9 cellular contexts compared by ENCODE assay signal in genomic region chr20:64161595-64162238, GRCh38. TPM values are rescaled to one million over a fixed set of nuclear protein-coding genes. Genes with fewer than 3 reads are reported as not detected.
DNase-seq lines count a peak whose midpoint lies in the region; ATAC-seq and TF ChIP-seq lines count a peak whose summit lies in the region.
"Had no signal": no experiment of that assay in that cellular context is flagged by ENCODE, and none has a peak within 500 bp of the region (broad histone marks: within the 10 kb centered on the region; RNA-seq: fewer than 3 reads in every experiment).

No MANE protein-coding gene starts in this region.

- peaks cover 25% of the 10 kb centered on the region for H3K27me3 ChIP-seq in MG63
- peaks cover 71% of the 10 kb centered on the region for H3K27me3 ChIP-seq in upper lobe of right lung

- H3K36me3 ChIP-seq in MG63: no peaks in the 10 kb centered on the region
- H3K36me3 ChIP-seq in upper lobe of right lung: no peaks in the 10 kb centered on the region

- no peak overlapping the region for H3K4me3 Mint-ChIP-seq in activated naive CD8-positive, alpha-beta T cell treated with anti-CD3 and anti-CD28 coated beads, Interleukin-2, amount 50 U/mL, for 24 hours
- H3K4me3 Mint-ChIP-seq in effector memory CD8-positive, alpha-beta T cell: no peak overlapping the region
- H3K4me3 Mint-ChIP-seq: central memory CD8-positive, alpha-beta T cell had no signal

- H3K9me3 ChIP-seq in MG63: no peaks in the 10 kb centered on the region
- no peaks in the 10 kb centered on the region for H3K9me3 ChIP-seq in upper lobe of right lung

- no peaks in the 10 kb centered on the region for H3K4me1 ChIP-seq in upper lobe of right lung

- DNase-seq in Daoy (ENCODE audit: low read depth): peak; percentile 65
- peak; percentile 26 for DNase-seq in MG63
- peak; percentile 44 for DNase-seq in activated naive CD8-positive, alpha-beta T cell treated with anti-CD3 and anti-CD28 coated beads, Interleukin-2, amount 50 U/mL, for 24 hours
- peak; percentile 39 for DNase-seq in iris pigment epithelial cell (ENCODE audit: low read depth)
- DNase-seq in upper lobe of right lung: no peak
- DNase-seq in effector memory CD8-positive, alpha-beta T cell: no peak

- H3K27me3 Mint-ChIP-seq in activated naive CD8-positive, alpha-beta T cell treated with anti-CD3 and anti-CD28 coated beads, Interleukin-2, amount 50 U/mL, for 24 hours: peaks cover 56% of the 10 kb centered on the region
- H3K27me3 Mint-ChIP-seq in effector memory CD8-positive, alpha-beta T cell: peaks cover 70 to 83% of the 10 kb centered on the region in 2 donors

- H3K9me3 Mint-ChIP-seq in activated naive CD8-positive, alpha-beta T cell treated with anti-CD3 and anti-CD28 coated beads, Interleukin-2, amount 50 U/mL, for 24 hours: no peaks in the 10 kb centered on the region
- H3K9me3 Mint-ChIP-seq in effector memory CD8-positive, alpha-beta T cell: no peaks in the 10 kb centered on the region
- H3K9me3 Mint-ChIP-seq: central memory CD8-positive, alpha-beta T cell had no signal

- no peak overlapping the region for H3K27ac Mint-ChIP-seq in activated naive CD8-positive, alpha-beta T cell treated with anti-CD3 and anti-CD28 coated beads, Interleukin-2, amount 50 U/mL, for 24 hours
- H3K27ac Mint-ChIP-seq in effector memory CD8-positive, alpha-beta T cell: no peak overlapping the region

- intact Hi-C loops in upper lobe of right lung (cut with DNase I): no loop called here

- TF ChIP-seq CTCF in upper lobe of right lung (IDR thresholded peaks at IDR 0.05): no peak

- peak; percentile 41 for ATAC-seq in activated naive CD8-positive, alpha-beta T cell treated with anti-CD3 and anti-CD28 coated beads, Interleukin-2, amount 50 U/mL, for 24 hours
- ATAC-seq in upper lobe of right lung (peak; percentile 59), HG03175 (IDR thresholded peaks at IDR 0.05; ENCODE audit: unreplicated experiment) (no peak), HG02678 (IDR thresholded peaks at IDR 0.05; ENCODE audit: unreplicated experiment) (no peak)
- ATAC-seq in effector memory CD8-positive, alpha-beta T cell (replicated peaks): no peak

- H3K4me1 Mint-ChIP-seq in activated naive CD8-positive, alpha-beta T cell treated with anti-CD3 and anti-CD28 coated beads, Interleukin-2, amount 50 U/mL, for 24 hours: no peaks in the 10 kb centered on the region
- peaks cover 4 to 10% of the 10 kb centered on the region in 2 donors for H3K4me1 Mint-ChIP-seq in effector memory CD8-positive, alpha-beta T cell (ENCODE audit: low read depth in 2 of 2)

- H3K27ac ChIP-seq in upper lobe of right lung: no peak overlapping the region

- no peaks in the 10 kb centered on the region for H3K36me3 Mint-ChIP-seq in activated naive CD8-positive, alpha-beta T cell treated with anti-CD3 and anti-CD28 coated beads, Interleukin-2, amount 50 U/mL, for 24 hours (ENCODE audit: low read depth)
- peaks cover 4% of the 10 kb centered on the region for H3K36me3 Mint-ChIP-seq in effector memory CD8-positive, alpha-beta T cell (ENCODE audit: insufficient read depth)

- no peak overlapping the region for H3K4me3 ChIP-seq in MG63
- no peak overlapping the region for H3K4me3 ChIP-seq in upper lobe of right lung

RNA-seq across cellular contexts. Expression of gene MYT1, which starts 2.5 kb away (rescaled TPM):
- total RNA-seq in Daoy (2014; rRNA removed; shearing (Covaris generic)): 0.06 TPM in 1 of 2 replicates, not detected in the other
- total RNA-seq in MG63 (2014; rRNA removed; shearing (Covaris generic); ENCODE audit: low replicate concordance): not detected in 2 replicates
- total RNA-seq in upper lobe of right lung: 0.12 TPM

RNA-seq across cellular contexts. Expression of gene NPBWR2, which starts 54.4 kb away (rescaled TPM):
- total RNA-seq in Daoy (2014; rRNA removed; shearing (Covaris generic)): not detected in 2 replicates
- total RNA-seq in MG63 (2014; rRNA removed; shearing (Covaris generic); ENCODE audit: low replicate concordance): not detected in 2 replicates
- not detected for total RNA-seq in upper lobe of right lung

Comparison
In these comparisons a context has a peak if more than half of its experiments do, and no peak if none do; other contexts are left out.
1. DNase-seq: peak in Daoy (single experiment), MG63 (single experiment), activated naive CD8-positive, alpha-beta T cell treated with anti-CD3 and anti-CD28 coated beads, Interleukin-2, amount 50 U/mL, for 24 hours (single experiment) and iris pigment epithelial cell (single experiment); none in upper lobe of right lung (single experiment) and effector memory CD8-positive, alpha-beta T cell (0 of 3).
2. ATAC-seq: peak in activated naive CD8-positive, alpha-beta T cell treated with anti-CD3 and anti-CD28 coated beads, Interleukin-2, amount 50 U/mL, for 24 hours (single experiment) and upper lobe of right lung (single experiment); none in HG03175 (single experiment), effector memory CD8-positive, alpha-beta T cell (single experiment) and HG02678 (single experiment).